12 cellular contexts compared by ENCODE assay signal in the genomic region with DNA sequence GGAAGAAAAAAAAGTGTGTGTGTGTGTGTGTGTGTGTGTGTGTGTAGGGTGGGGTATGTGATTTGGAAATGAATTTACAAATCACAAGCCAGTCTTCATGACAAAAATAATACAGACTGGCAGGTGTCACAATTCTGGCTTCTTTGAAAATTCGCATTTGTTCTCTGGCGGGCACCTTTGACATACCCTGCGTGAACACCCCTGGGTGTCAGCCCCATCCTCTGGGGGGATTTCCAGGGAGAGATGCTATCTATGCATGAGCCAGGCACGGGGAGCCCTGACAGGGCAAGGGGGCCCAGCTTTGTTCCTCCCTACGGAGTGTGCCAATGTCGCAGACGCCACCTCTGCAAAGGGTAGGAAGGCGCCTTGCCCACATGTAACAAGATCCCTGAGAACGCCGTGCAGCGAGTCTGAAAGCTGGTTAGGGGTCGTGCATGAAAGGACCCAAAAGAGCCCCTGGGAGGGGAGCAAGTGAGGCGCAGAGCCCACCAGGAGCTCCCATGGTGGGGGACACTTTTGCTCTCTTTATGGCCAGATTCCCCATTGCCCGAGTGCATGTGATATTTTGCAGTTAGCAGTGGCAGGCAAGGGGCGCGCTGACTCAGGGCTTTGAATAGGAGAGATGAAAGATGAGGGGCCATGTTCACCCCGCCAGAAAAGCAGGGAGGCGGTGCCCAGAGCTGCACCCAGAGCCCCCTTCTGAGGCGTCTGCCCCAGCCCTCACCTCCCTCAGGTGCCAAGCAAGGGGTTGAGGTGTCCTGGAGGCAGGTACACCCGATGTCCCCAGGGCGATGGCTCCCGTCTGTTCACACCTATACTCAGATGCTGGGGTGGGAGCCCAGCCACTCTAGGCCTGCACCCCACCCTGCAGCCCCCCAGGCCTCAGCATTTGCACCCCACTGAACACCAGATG. TPM values are rescaled to one million over a fixed set of nuclear protein-coding genes. Genes with fewer than 3 reads are reported as not detected.
DNase-seq lines count a peak whose midpoint lies in the region; ATAC-seq, FAIRE-seq and TF ChIP-seq lines count a peak whose summit lies in the region.
"Had no signal": no experiment of that assay in that cellular context is flagged by ENCODE, and none has a peak within 500 bp of the region (broad histone marks: within the 10 kb centered on the region; RNA-seq: fewer than 3 reads in every experiment).

No MANE protein-coding gene starts in this region.

- TF ChIP-seq CTCF in heart right ventricle (IDR thresholded peaks at IDR 0.05) (no peak), kidney (IDR thresholded peaks at IDR 0.05; ENCODE audit: borderline replicate concordance, extremely low read depth, insufficient read depth) (no peak), upper lobe of left lung (IDR thresholded peaks at IDR 0.05) (no peak), endothelial cell (IDR thresholded peaks at IDR 0.05; ENCODE audit: unreplicated experiment) (no peak)

- H3K27me3 Mint-ChIP-seq in endothelial cell (ENCODE audit: unreplicated experiment), result peaks cover 12% of the 10 kb centered on the region

- H3K27ac Mint-ChIP-seq in endothelial cell (ENCODE audit: unreplicated experiment), result no peak overlapping the region

- WGBS in heart right ventricle, 2 donors, result 92 to 93% methylated on average over 20 to 22 of the region's 22 CpGs
- 84 to 86% methylated on average over 13 to 21 of the region's 22 CpGs for WGBS in upper lobe of left lung, 2 donors
- WGBS in small intestine, 3 donors, result 81 to 84% (median 82%) methylated on average over 22 of the region's 22 CpGs

- peak overlapping the region in 6 of 10 donors; percentile 0 to 83 (median 56) for H3K27ac ChIP-seq in heart right ventricle
- no peak overlapping the region for H3K27ac ChIP-seq in kidney (ENCODE audit: low read depth in 2 of 2, low read length in 2 of 2)
- peak overlapping the region; percentile 70 to 82 (median 74) for H3K27ac ChIP-seq in upper lobe of left lung
- no peak overlapping the region for H3K27ac ChIP-seq in small intestine (ENCODE audit: low read depth in 1 of 2, low read length in 1 of 2)

- no peaks in the 10 kb centered on the region for H3K9me3 ChIP-seq in heart right ventricle
- H3K9me3 ChIP-seq in kidney (ENCODE audit: control insufficient read depth in 1 of 2, low read length in 2 of 2), result no peaks in the 10 kb centered on the region
- no peaks in the 10 kb centered on the region for H3K9me3 ChIP-seq in upper lobe of left lung
- H3K9me3 ChIP-seq in small intestine (ENCODE audit: control insufficient read depth, low read depth), result no peaks in the 10 kb centered on the region
- H3K9me3 ChIP-seq: transverse colon had no signal

- peaks cover 12 to 97% (median 43%) of the 10 kb centered on the region in 9 donors for H3K4me1 ChIP-seq in heart right ventricle
- H3K4me1 ChIP-seq in kidney (ENCODE audit: control insufficient read depth in 1 of 2, insufficient read depth in 1 of 2, low read depth in 1 of 2, low read length in 2 of 2), result peaks cover 41 to 47% of the 10 kb centered on the region in 2 donors
- peaks cover 56 to 71% (median 62%) of the 10 kb centered on the region in 4 donors for H3K4me1 ChIP-seq in upper lobe of left lung
- H3K4me1 ChIP-seq in small intestine (ENCODE audit: control insufficient read depth in 2 of 2, insufficient read depth in 1 of 2, low read depth in 1 of 2, low read length in 1 of 2), result peaks cover 5 to 10% of the 10 kb centered on the region in 2 donors

- no peaks in the 10 kb centered on the region for H3K9me3 Mint-ChIP-seq in endothelial cell (ENCODE audit: unreplicated experiment)

- intact Hi-C loops in heart right ventricle (cut with DNase I), result loop anchor here in 1 of 10 donors (10.0 kb wide), 1 partner anchor 45 kb away; the partner anchor contains the start of gene KLF2
- intact Hi-C loops in Right ventricle myocardium inferior (cut with DNase I), result no loop called here
- intact Hi-C loops in kidney (cut with DNase I), result no loop called here

- no peak overlapping the region for H3K4me3 Mint-ChIP-seq in endothelial cell (ENCODE audit: unreplicated experiment)

- DNase-seq in heart right ventricle (no peak), Right ventricle myocardium inferior (ENCODE audit: missing footprints) (no peak), kidney (peak; percentile 66), upper lobe of left lung (no peak), endothelial cell (ENCODE audit: low spot score) (no peak), COLO829 (ENCODE audit: low spot score) (no peak), small intestine (no peak)
- peak; percentile 70 for DNase-seq in activated CD8-positive, alpha-beta memory T cell treated with anti-CD3 and anti-CD28 coated beads, Interleukin-2, amount 50 U/mL, for 4 hours
- DNase-seq: NCI-H146, transverse colon had no signal

- no peak overlapping the region for H3K4me3 ChIP-seq in heart right ventricle
- no peak overlapping the region for H3K4me3 ChIP-seq in kidney (ENCODE audit: low read length in 2 of 2)
- no peak overlapping the region for H3K4me3 ChIP-seq in upper lobe of left lung
- no peak overlapping the region for H3K4me3 ChIP-seq in small intestine (ENCODE audit: low read depth in 1 of 2, low read length in 2 of 2)
- H3K4me3 ChIP-seq: transverse colon had no signal

- H3K36me3 Mint-ChIP-seq in endothelial cell (ENCODE audit: low read depth, unreplicated experiment), result peaks cover 16% of the 10 kb centered on the region

- H3K27me3 ChIP-seq in heart right ventricle (no peaks in the 10 kb centered on the region), upper lobe of left lung (no peaks in the 10 kb centered on the region), small intestine (ENCODE audit: control insufficient read depth in 2 of 2, insufficient read depth in 2 of 2, low read length in 2 of 2) (peaks cover 0 to 2% of the 10 kb centered on the region in 2 donors)
- H3K27me3 ChIP-seq: transverse colon had no signal

- peaks cover 17% of the 10 kb centered on the region for H3K4me1 Mint-ChIP-seq in endothelial cell (ENCODE audit: unreplicated experiment)

- no peak for TF ChIP-seq POLR2A in upper lobe of left lung (IDR thresholded peaks at IDR 0.05)

- no peak for TF ChIP-seq EP300 in upper lobe of left lung (IDR thresholded peaks at IDR 0.05)

- H3K9ac ChIP-seq in kidney (ENCODE audit: low read length in 2 of 2), result no peak overlapping the region

- H3K36me3 ChIP-seq in heart right ventricle (peaks cover 0 to 36% (median 4%) of the 10 kb centered on the region in 9 donors), kidney (ENCODE audit: control insufficient read depth in 1 of 2, insufficient read depth in 2 of 2, low read length in 2 of 2) (peaks cover 3 to 7% of the 10 kb centered on the region in 2 donors), upper lobe of left lung (peaks cover 0 to 3% (median 2%) of the 10 kb centered on the region in 4 donors), small intestine (ENCODE audit: control insufficient read depth in 2 of 2, insufficient read depth in 2 of 2, low read length in 2 of 2) (peaks cover 0 to 2% of the 10 kb centered on the region in 2 donors)
- H3K36me3 ChIP-seq: transverse colon had no signal

- ATAC-seq in heart right ventricle, result no peak
- ATAC-seq in Right ventricle myocardium inferior, result no peak
- no peak for ATAC-seq in upper lobe of left lung (ENCODE audit: low FRiP score in 2 of 2)
- ATAC-seq: esophagus mucosa had no signal

- FAIRE-seq in kidney (lab: Jason Lieb, UNC) (no peak), small intestine (lab: Jason Lieb, UNC) (no peak)
- FAIRE-seq: TTC549 had no signal

RNA-seq across cellular contexts. Expression of gene KLF2, which starts 45.3 kb away (rescaled TPM):
- total RNA-seq in heart right ventricle (10 to 100 TPM; 25.5 to 76.2 (median 50.4) TPM), Right ventricle myocardium inferior (73.1 TPM), kidney (131 TPM), upper lobe of left lung (100 to 1,000 TPM in 2 of 6 donors, 10 to 100 TPM in 4; 26.2 to 298 (median 75.8) TPM), endothelial cell (ENCODE audit: unreplicated experiment) (48.9 TPM)
- polyA plus RNA-seq in heart right ventricle (10 to 100 TPM; 22.4 to 73.5 TPM), kidney (ENCODE audit: insufficient read depth, low read depth, low replicate concordance) (114 TPM), small intestine (10 to 100 TPM in 1 of 3 donors, 1 to 10 TPM in 2; 1.1 to 25.4 (median 3.8) TPM)

Comparison
In these comparisons a context has a peak if more than half of its experiments do, and no peak if none do; other contexts are left out.
1. DNase-seq: peak in activated CD8-positive, alpha-beta memory T cell treated with anti-CD3 and anti-CD28 coated beads, Interleukin-2, amount 50 U/mL, for 4 hours (single experiment) and kidney (single experiment); none in heart right ventricle (0 of 2), Right ventricle myocardium inferior (single experiment), upper lobe of left lung (0 of 2), endothelial cell (single experiment), COLO829 (single experiment) and small intestine (single experiment).
2. H3K27ac ChIP-seq: peak in heart right ventricle (6 of 10) and upper lobe of left lung (4 of 4); none in kidney (0 of 2) and small intestine (0 of 2).